ENCODE assay signal across 1 cellular context in genomic region chr11:65591939-65592814, GRCh38.
TF ChIP-seq lines count a peak whose summit lies in the region.

No MANE protein-coding gene starts in this region.

TF ChIP-seq in IMR-90, 13 proteins besides CTCF, POLR2A, EP300 and RAD21:
- no peak for TF ChIP-seq CEBPB (IDR thresholded peaks at IDR 0.05; ENCODE audit: low read depth, low read length)
- TF ChIP-seq FOS (IDR thresholded peaks at IDR 0.05; ENCODE audit: low read depth, low read length), result no peak
- no peak for TF ChIP-seq CHD1 (IDR thresholded peaks at IDR 0.05; ENCODE audit: low read depth, low read length)
- no peak for TF ChIP-seq BHLHE40 (IDR thresholded peaks at IDR 0.05; ENCODE audit: low read depth, low read length)
- TF ChIP-seq MAFK (IDR thresholded peaks at IDR 0.05; ENCODE audit: low read depth, low read length), result no peak
- no peak for TF ChIP-seq USF2 (IDR thresholded peaks at IDR 0.05; ENCODE audit: low read depth, low read length)
- no peak for TF ChIP-seq ELK1 (IDR thresholded peaks at IDR 0.05; ENCODE audit: borderline replicate concordance, low read depth, low read length)
- TF ChIP-seq MAZ (IDR thresholded peaks at IDR 0.05; ENCODE audit: borderline replicate concordance, low read depth, low read length), result no peak
- no peak for TF ChIP-seq NFE2L2 (IDR thresholded peaks at IDR 0.05; ENCODE audit: low read depth, low read length)
- no peak for TF ChIP-seq SMC3 (IDR thresholded peaks at IDR 0.05; ENCODE audit: low read depth, low read length)
